Comparison of ENCODE assay signal across 12 cellular contexts in genomic region chr18:58268849-58269248, GRCh38.
DNase-seq lines count a peak whose midpoint lies in the region; ATAC-seq and TF ChIP-seq lines count a peak whose summit lies in the region.
"Had no signal": no experiment of that assay in that cellular context is flagged by ENCODE, and none has a peak within 500 bp of the region (broad histone marks: within the 10 kb centered on the region; RNA-seq: fewer than 3 reads in every experiment).

No MANE protein-coding gene starts in this region.

- peaks cover 91% of the 10 kb centered on the region for H3K79me2 ChIP-seq in PC-9 (ENCODE audit: low read depth)

- TF ChIP-seq CTCF in Calu3 (IDR thresholded peaks at IDR 0.05; ENCODE audit: unreplicated experiment) (no peak), PC-9 (conservative IDR thresholded peaks at IDR 0.05) (no peak), epithelial cell of esophagus (IDR thresholded peaks at IDR 0.05; ENCODE audit: insufficient read depth, low read depth, low read length, missing control alignments) (no peak), nephron (IDR thresholded peaks at IDR 0.05; ENCODE audit: unreplicated experiment in 3 of 3) (no peak)

- ATAC-seq in HG03442 (IDR thresholded peaks at IDR 0.05; ENCODE audit: unreplicated experiment) = no peak
- no peak for ATAC-seq in GM18505 (IDR thresholded peaks at IDR 0.05; ENCODE audit: unreplicated experiment)

- no peak overlapping the region for H2AFZ ChIP-seq in PC-9

- H3K9me3 ChIP-seq in PC-9 (ENCODE audit: insufficient read depth, low read depth) = no peaks in the 10 kb centered on the region
- H3K9me3 ChIP-seq: BLaER1 treated with 17β-estradiol and CSF1 and Interleukin-3, amounts not matched to agents 10 nM and 100 nM; SJSA1; uterus had no signal

- H3K27ac Mint-ChIP-seq in Calu3 (ENCODE audit: unreplicated experiment) (peak overlapping the region; percentile 95), nephron (peak overlapping the region; percentile 10 to 73 (median 36))

- peaks cover 48% of the 10 kb centered on the region for H3F3A ChIP-seq in PC-9 (ENCODE audit: insufficient read depth, low read depth)

- H3K9me2 ChIP-seq in PC-9 (ENCODE audit: insufficient read depth) = no peaks in the 10 kb centered on the region

- H3K4me2 ChIP-seq in PC-9 = peak overlapping the region; percentile 94

- H3K27me3 ChIP-seq in PC-9 (ENCODE audit: insufficient read depth, low read depth) = no peaks in the 10 kb centered on the region
- H3K27me3 ChIP-seq: BLaER1 treated with 17β-estradiol and CSF1 and Interleukin-3, amounts not matched to agents 10 nM and 100 nM; SJSA1; uterus had no signal

- H3K4me1 Mint-ChIP-seq in Calu3 (ENCODE audit: low read depth, unreplicated experiment) (peaks cover 89% of the 10 kb centered on the region), nephron (peaks cover 82% of the 10 kb centered on the region)

- H3K4me3 Mint-ChIP-seq in Calu3 (ENCODE audit: low read depth, unreplicated experiment) = peak overlapping the region; percentile 61
- no peak overlapping the region for H3K4me3 Mint-ChIP-seq in nephron

- CTCF ChIA-PET in Calu3 (lab: Charles Lee) (no interaction called here), PC-9 (lab: Charles Lee) (interaction anchor here (0.6 kb wide), 1 partner anchor 386 kb away, joined by 16 read pairs; no protein-coding TSS in a partner anchor)

- H3K36me3 Mint-ChIP-seq in Calu3 (ENCODE audit: insufficient read depth, unreplicated experiment) = peaks cover 47% of the 10 kb centered on the region
- H3K36me3 Mint-ChIP-seq in nephron (ENCODE audit: low read depth) = peaks cover 8% of the 10 kb centered on the region

- peak overlapping the region; percentile 95 for H3K27ac ChIP-seq in PC-9
- H3K27ac ChIP-seq: BLaER1 treated with 17β-estradiol and CSF1 and Interleukin-3, amounts not matched to agents 10 nM and 100 nM; SJSA1; uterus had no signal

- intact Hi-C loops in Calu3 (cut with micrococcal nuclease; ENCODE audit: unreplicated experiment) (no loop called here), PC-9 (cut with micrococcal nuclease; ENCODE audit: unreplicated experiment) (loop anchor here (1.0 to 10.0 kb wide), 5 partner anchors 41 to 132 kb away; no protein-coding TSS in a partner anchor)

- H3K4me1 ChIP-seq in PC-9 (replicated peaks; ENCODE audit: insufficient read depth) = peaks cover 76% of the 10 kb centered on the region
- H3K4me1 ChIP-seq: uterus had no signal

- BruUV-seq in Calu3 (replicated peaks; lab: Mats Ljungman, UMichigan) (no TSS peak), PC-9 (replicated peaks; lab: Mats Ljungman, UMichigan) (no TSS peak)

- H3K9me3 Mint-ChIP-seq in Calu3 (ENCODE audit: low read depth, unreplicated experiment) (no peaks in the 10 kb centered on the region), nephron (no peaks in the 10 kb centered on the region)

- no peak for TF ChIP-seq POLR2A in GM18505 (IDR thresholded peaks at IDR 0.05; ENCODE audit: borderline replicate concordance, extremely low read depth, insufficient read depth, insufficient read length)

- H3K27me3 Mint-ChIP-seq in Calu3 (ENCODE audit: unreplicated experiment) = no peaks in the 10 kb centered on the region
- H3K27me3 Mint-ChIP-seq in nephron (ENCODE audit: low read depth) = no peaks in the 10 kb centered on the region

- 0 out of 2 replicates have a peak, but pooled peaks cover 3% of the 10 kb centered on the region for H4K20me1 ChIP-seq in PC-9 (ENCODE audit: insufficient read depth)

- peak; percentile 48 for DNase-seq in Calu3
- peak; percentile 71 to 97 for DNase-seq in PC-9
- DNase-seq in epithelial cell of esophagus (ENCODE audit: low read depth) = peak; percentile 95
- no peak for DNase-seq in NCI-H2029 treated with DMSO at 0.1 percent for 48 hours (lab: John Stamatoyannopoulos, UW)
- no peak for DNase-seq in activated naive CD4-positive, alpha-beta T cell treated with anti-CD3 and anti-CD28 coated beads, Interleukin-2, amount 50 U/mL, for 16 hours
- DNase-seq: activated effector memory CD4-positive, alpha-beta T cell treated with Interleukin-2 at 50 U/mL for 16 hours; uterus had no signal

- H3K4me3 ChIP-seq in PC-9 = peak overlapping the region; percentile 47; the same call in 1 of the 2 replicates
- H3K4me3 ChIP-seq in epithelial cell of esophagus (ENCODE audit: low read length) = no peak overlapping the region
- H3K4me3 ChIP-seq: BLaER1 treated with 17β-estradiol and CSF1 and Interleukin-3, amounts not matched to agents 10 nM and 100 nM; SJSA1; uterus had no signal

- 0 out of 2 replicates have a peak, but pooled peaks cover 7% of the 10 kb centered on the region for H3K36me3 ChIP-seq in PC-9 (ENCODE audit: low read depth)
- H3K36me3 ChIP-seq: uterus had no signal

- POLR2A ChIA-PET in PC-9 (lab: Charles Lee; ENCODE audit: unreplicated experiment) = no interaction called here

Comparison
In these comparisons a context has a peak if more than half of its experiments do, and no peak if none do; other contexts are left out.
1. DNase-seq: peak in Calu3 (single experiment), PC-9 (2 of 2) and epithelial cell of esophagus (single experiment); none in NCI-H2029 treated with DMSO at 0.1 percent for 48 hours (single experiment) and activated naive CD4-positive, alpha-beta T cell treated with anti-CD3 and anti-CD28 coated beads, Interleukin-2, amount 50 U/mL, for 16 hours (single experiment).